Comparison of ENCODE assay signal across 18 cellular contexts in the genomic region with DNA sequence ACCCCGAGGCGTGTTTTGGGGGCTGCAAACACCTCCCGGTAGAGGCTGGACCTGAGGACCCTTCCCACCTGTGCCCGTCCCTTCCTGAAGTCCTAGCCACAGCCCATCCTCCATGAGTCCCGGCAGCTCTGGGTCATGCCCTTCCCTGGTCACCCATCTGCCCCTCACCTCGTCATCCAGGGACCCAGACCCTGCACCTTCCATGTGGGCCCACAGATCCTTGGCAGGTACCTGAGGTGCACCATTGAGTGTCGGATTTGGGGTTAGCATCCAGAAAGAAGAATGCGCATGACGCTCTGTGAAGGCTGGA. TPM values are rescaled to one million over a fixed set of nuclear protein-coding genes. Genes with fewer than 3 reads are reported as not detected.
A peak's percentile ranks its signal among the peaks of the same experiment; 100 is the strongest.
DNase-seq lines count a peak whose midpoint lies in the region; ATAC-seq and TF ChIP-seq lines count a peak whose summit lies in the region.
"Had no signal": no experiment of that assay in that cellular context is flagged by ENCODE, and none has a peak within 500 bp of the region (broad histone marks: within the 10 kb centered on the region; RNA-seq: fewer than 3 reads in every experiment).

No MANE protein-coding gene starts in this region.

- no peak overlapping the region for H2BK120ac ChIP-seq in trophoblast cell (ENCODE audit: insufficient read depth, low read length, poor library complexity)

- H3K4ac ChIP-seq in trophoblast cell (ENCODE audit: low read depth, low read length) = no peak overlapping the region

- WGBS in trophoblast cell (ENCODE audit: extremely low coverage, insufficient coverage, insufficient read length) = no CpG with 5 or more reads among the region's 9 CpGs

- H3K9me3 Mint-ChIP-seq in endothelial cell (ENCODE audit: unreplicated experiment) = no peaks in the 10 kb centered on the region
- H3K9me3 Mint-ChIP-seq: CD8-positive, alpha-beta memory T cell; HFFc6 had no signal

- H3K14ac ChIP-seq in trophoblast cell (ENCODE audit: low read length) = no peak overlapping the region

- H3K4me3 ChIP-seq in trophoblast cell (ENCODE audit: low read depth, low read length) = peak overlapping the region; percentile 16
- H3K4me3 ChIP-seq in upper lobe of right lung = no peak overlapping the region
- H3K4me3 ChIP-seq: BLaER1 treated with 17β-estradiol and CSF1 and Interleukin-3, amounts not matched to agents 10 nM and 100 nM had no signal

- H3K79me1 ChIP-seq in trophoblast cell (ENCODE audit: low read length) = no peaks in the 10 kb centered on the region

- no peak overlapping the region for H2AFZ ChIP-seq in trophoblast cell (ENCODE audit: insufficient read depth, low read length, poor library complexity)

- H3K9ac ChIP-seq in trophoblast cell (ENCODE audit: low read length) = no peak overlapping the region
- H3K9ac ChIP-seq: BLaER1 treated with 17β-estradiol and CSF1 and Interleukin-3, amounts not matched to agents 10 nM and 100 nM had no signal

- no peaks in the 10 kb centered on the region for H3K79me2 ChIP-seq in trophoblast cell (ENCODE audit: control insufficient read depth, insufficient read depth, low read length, poor library complexity)

- H3K4me2 ChIP-seq in trophoblast cell (ENCODE audit: low read length) = no peak overlapping the region
- H3K4me2 ChIP-seq: BLaER1 treated with 17β-estradiol and CSF1 and Interleukin-3, amounts not matched to agents 10 nM and 100 nM had no signal

- H3K27ac ChIP-seq in RWPE1 (peak overlapping the region; percentile 32; the same call in 1 of the 2 replicates), trophoblast cell (ENCODE audit: low read depth, low read length) (no peak overlapping the region), upper lobe of right lung (no peak overlapping the region)
- H3K27ac ChIP-seq: BLaER1 treated with 17β-estradiol and CSF1 and Interleukin-3, amounts not matched to agents 10 nM and 100 nM had no signal

- DNase-seq in RWPE1 (ENCODE audit: low spot score) (no peak), endothelial cell (ENCODE audit: low spot score) (no peak), trophoblast cell (no peak), NCI-H2107 treated with DMSO at 0.1 percent for 48 hours (lab: John Stamatoyannopoulos, UW; ENCODE audit: unreplicated experiment) (no peak), upper lobe of right lung (no peak), GM13976 (ENCODE audit: low spot score) (no peak)
- DNase-seq: CD8-positive, alpha-beta memory T cell; COR-L47; DMS153; DMS79; GDM1; GOT3; H7; HFFc6; IMR-90 had no signal

- H3K4me1 Mint-ChIP-seq in endothelial cell (ENCODE audit: unreplicated experiment) = peaks cover 5% of the 10 kb centered on the region

- peaks cover 44 to 45% of the 10 kb centered on the region in 2 experiments for H3K36me3 ChIP-seq in trophoblast cell (ENCODE audit: control insufficient read depth in 1 of 2, insufficient read depth in 2 of 2, low read length in 2 of 2)
- H3K36me3 ChIP-seq in upper lobe of right lung = peaks cover 62% of the 10 kb centered on the region

- TF ChIP-seq CTCF in RWPE1 (conservative IDR thresholded peaks at IDR 0.05; ENCODE audit: low read depth) = no peak
- TF ChIP-seq CTCF in endothelial cell (IDR thresholded peaks at IDR 0.05; ENCODE audit: unreplicated experiment) = no peak
- TF ChIP-seq CTCF in upper lobe of right lung (IDR thresholded peaks at IDR 0.05) = no peak
- TF ChIP-seq CTCF in GM13976 (IDR thresholded peaks at IDR 0.05; ENCODE audit: borderline replicate concordance, control extremely low read depth, extremely low read depth, insufficient read depth, missing control alignments) = no peak

- H3K4me3 Mint-ChIP-seq in endothelial cell (ENCODE audit: unreplicated experiment) = peak overlapping the region; percentile 73
- H3K4me3 Mint-ChIP-seq: B cell, HFFc6 had no signal

- no peak overlapping the region for H4K12ac ChIP-seq in trophoblast cell (ENCODE audit: low read depth, low read length)

- no peak overlapping the region for H2AK5ac ChIP-seq in trophoblast cell (ENCODE audit: low read length)

- H3K9me3 ChIP-seq in trophoblast cell (ENCODE audit: insufficient read depth, low read depth, low read length) (peaks cover 2% of the 10 kb centered on the region), upper lobe of right lung (no peaks in the 10 kb centered on the region)
- H3K9me3 ChIP-seq: BLaER1 treated with 17β-estradiol and CSF1 and Interleukin-3, amounts not matched to agents 10 nM and 100 nM had no signal

- no peak for ATAC-seq in upper lobe of right lung
- ATAC-seq: HCT116 had no signal

- CTCF ChIA-PET in RWPE1 (lab: Yijun Ruan, JAX) = no interaction called here

- POLR2A ChIA-PET in RWPE1 (lab: Yijun Ruan, JAX; ENCODE audit: low non-redundant PET) = no interaction called here

- no peak overlapping the region for H2BK5ac ChIP-seq in trophoblast cell (ENCODE audit: low read depth, low read length, poor library complexity)

- intact Hi-C loops in upper lobe of right lung (cut with DNase I) = no loop called here

- H4K91ac ChIP-seq in trophoblast cell (ENCODE audit: low read depth, low read length) = no peak overlapping the region

- no peak overlapping the region for H3K27ac Mint-ChIP-seq in endothelial cell (ENCODE audit: unreplicated experiment)
- H3K27ac Mint-ChIP-seq: HFFc6 had no signal

- H3K4me1 ChIP-seq in trophoblast cell (ENCODE audit: control insufficient read depth in 1 of 2, insufficient read depth in 2 of 2, low read length in 2 of 2) (no peaks in the 10 kb centered on the region), upper lobe of right lung (peaks cover under 1% of the 10 kb centered on the region)

- no peaks in the 10 kb centered on the region for H3K27me3 ChIP-seq in trophoblast cell (ENCODE audit: insufficient read depth, low read length)
- no peaks in the 10 kb centered on the region for H3K27me3 ChIP-seq in upper lobe of right lung
- H3K27me3 ChIP-seq: BLaER1 treated with 17β-estradiol and CSF1 and Interleukin-3, amounts not matched to agents 10 nM and 100 nM had no signal

- no peak overlapping the region for H3K23ac ChIP-seq in trophoblast cell (ENCODE audit: low read length)

- H3K27me3 Mint-ChIP-seq in endothelial cell (ENCODE audit: unreplicated experiment) = peaks cover 2% of the 10 kb centered on the region
- H3K27me3 Mint-ChIP-seq: B cell; CD8-positive, alpha-beta memory T cell had no signal

- H3K36me3 Mint-ChIP-seq in endothelial cell (ENCODE audit: low read depth, unreplicated experiment) = peaks cover 35% of the 10 kb centered on the region

- in situ Hi-C loops in GM13976 (cut with MboI; ENCODE audit: low sequenced_read_pairs, unreplicated experiment) = no loop called here

- H4K8ac ChIP-seq in trophoblast cell (ENCODE audit: low read depth, low read length) = no peak overlapping the region

- no peak overlapping the region for H2BK12ac ChIP-seq in trophoblast cell (ENCODE audit: low read length)

- H3K18ac ChIP-seq in trophoblast cell (ENCODE audit: low read length) = no peak overlapping the region

RNA-seq across cellular contexts. Expression of a gene that starts 6.8 kb away (rescaled TPM):
- total RNA-seq in endothelial cell (ENCODE audit: unreplicated experiment) = 153 TPM
- polyA plus RNA-seq in trophoblast cell (2013) = 44.8 and 45.0 TPM in 2 replicates
- 88.8 TPM for total RNA-seq in upper lobe of right lung
